Comparison of ENCODE assay signal across 2 cellular contexts in the genomic region with DNA sequence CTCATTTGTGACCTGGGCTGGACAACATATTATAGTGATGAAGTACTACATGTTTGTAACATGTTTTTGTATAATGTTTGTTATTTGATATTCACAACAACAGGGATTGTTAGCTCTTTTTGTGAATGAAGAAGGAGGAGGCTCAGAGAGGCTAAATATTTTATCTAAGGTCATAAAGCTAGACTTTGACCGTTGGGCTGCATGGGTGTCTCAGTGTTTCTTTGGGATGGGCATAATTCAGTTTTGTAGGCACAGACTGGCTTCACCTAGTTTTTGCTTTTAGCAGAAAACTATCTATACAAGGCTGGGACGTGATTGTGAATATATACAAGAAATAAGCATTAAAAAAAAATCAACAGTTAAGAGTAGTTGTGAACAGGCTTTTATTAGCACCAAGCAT.
TF ChIP-seq lines count a peak whose summit lies in the region.

No MANE protein-coding gene starts in this region.

TF ChIP-seq in liver, 16 proteins besides CTCF, POLR2A, EP300 and RAD21:
- TF ChIP-seq HNF4A (conservative IDR thresholded peaks at IDR 0.05), result peak; percentile 37 to 61
- TF ChIP-seq, protein P1, sequence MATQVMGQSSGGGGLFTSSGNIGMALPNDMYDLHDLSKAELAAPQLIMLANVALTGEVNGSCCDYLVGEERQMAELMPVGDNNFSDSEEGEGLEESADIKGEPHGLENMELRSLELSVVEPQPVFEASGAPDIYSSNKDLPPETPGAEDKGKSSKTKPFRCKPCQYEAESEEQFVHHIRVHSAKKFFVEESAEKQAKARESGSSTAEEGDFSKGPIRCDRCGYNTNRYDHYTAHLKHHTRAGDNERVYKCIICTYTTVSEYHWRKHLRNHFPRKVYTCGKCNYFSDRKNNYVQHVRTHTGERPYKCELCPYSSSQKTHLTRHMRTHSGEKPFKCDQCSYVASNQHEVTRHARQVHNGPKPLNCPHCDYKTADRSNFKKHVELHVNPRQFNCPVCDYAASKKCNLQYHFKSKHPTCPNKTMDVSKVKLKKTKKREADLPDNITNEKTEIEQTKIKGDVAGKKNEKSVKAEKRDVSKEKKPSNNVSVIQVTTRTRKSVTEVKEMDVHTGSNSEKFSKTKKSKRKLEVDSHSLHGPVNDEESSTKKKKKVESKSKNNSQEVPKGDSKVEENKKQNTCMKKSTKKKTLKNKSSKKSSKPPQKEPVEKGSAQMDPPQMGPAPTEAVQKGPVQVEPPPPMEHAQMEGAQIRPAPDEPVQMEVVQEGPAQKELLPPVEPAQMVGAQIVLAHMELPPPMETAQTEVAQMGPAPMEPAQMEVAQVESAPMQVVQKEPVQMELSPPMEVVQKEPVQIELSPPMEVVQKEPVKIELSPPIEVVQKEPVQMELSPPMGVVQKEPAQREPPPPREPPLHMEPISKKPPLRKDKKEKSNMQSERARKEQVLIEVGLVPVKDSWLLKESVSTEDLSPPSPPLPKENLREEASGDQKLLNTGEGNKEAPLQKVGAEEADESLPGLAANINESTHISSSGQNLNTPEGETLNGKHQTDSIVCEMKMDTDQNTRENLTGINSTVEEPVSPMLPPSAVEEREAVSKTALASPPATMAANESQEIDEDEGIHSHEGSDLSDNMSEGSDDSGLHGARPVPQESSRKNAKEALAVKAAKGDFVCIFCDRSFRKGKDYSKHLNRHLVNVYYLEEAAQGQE (IDR thresholded peaks at IDR 0.05), result no peak

TF ChIP-seq in HepG2, 621 proteins besides CTCF, POLR2A, EP300 and RAD21:
- no peak for TF ChIP-seq RAD51 (IDR thresholded peaks at IDR 0.05; ENCODE audit: borderline replicate concordance)
- no peak for TF ChIP-seq ZNF670 (CRISPR knock-in tag; IDR thresholded peaks at IDR 0.05; ENCODE audit: borderline replicate concordance)
- no peak for TF ChIP-seq ZNF510 (CRISPR knock-in tag; IDR thresholded peaks at IDR 0.05; ENCODE audit: low read depth)
- no peak for TF ChIP-seq ZNF354B (CRISPR knock-in tag; IDR thresholded peaks at IDR 0.05)
- TF ChIP-seq EZH2 (conservative IDR thresholded peaks at IDR 0.05; ENCODE audit: low read depth, low read length), result no peak
- no peak for TF ChIP-seq ZNF75D (CRISPR knock-in tag; IDR thresholded peaks at IDR 0.05; ENCODE audit: borderline replicate concordance)
- TF ChIP-seq, protein P2, sequence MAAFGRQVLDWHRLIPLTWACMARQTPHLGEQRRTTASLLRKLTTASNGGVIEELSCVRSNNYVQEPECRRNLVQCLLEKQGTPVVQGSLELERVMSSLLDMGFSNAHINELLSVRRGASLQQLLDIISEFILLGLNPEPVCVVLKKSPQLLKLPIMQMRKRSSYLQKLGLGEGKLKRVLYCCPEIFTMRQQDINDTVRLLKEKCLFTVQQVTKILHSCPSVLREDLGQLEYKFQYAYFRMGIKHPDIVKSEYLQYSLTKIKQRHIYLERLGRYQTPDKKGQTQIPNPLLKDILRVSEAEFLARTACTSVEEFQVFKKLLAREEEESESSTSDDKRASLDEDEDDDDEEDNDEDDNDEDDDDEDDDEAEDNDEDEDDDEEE (CRISPR knock-in tag; IDR thresholded peaks at IDR 0.05), result no peak
- no peak for TF ChIP-seq RBFOX2 (IDR thresholded peaks at IDR 0.05; ENCODE audit: low read depth, low read length)
- TF ChIP-seq ZNF460 (CRISPR knock-in tag; IDR thresholded peaks at IDR 0.05; ENCODE audit: borderline replicate concordance), result no peak
- no peak for TF ChIP-seq ZNF589 (CRISPR knock-in tag; conservative IDR thresholded peaks at IDR 0.05)
- no peak for TF ChIP-seq TCF12 (IDR thresholded peaks at IDR 0.05)
- no peak for TF ChIP-seq TCF12 (CRISPR knock-in tag; IDR thresholded peaks at IDR 0.05)
- TF ChIP-seq NR2F6 (IDR thresholded peaks at IDR 0.05), result no peak
- no peak for TF ChIP-seq NR2F6 (CRISPR knock-in tag; IDR thresholded peaks at IDR 0.05)
- TF ChIP-seq ZNF3 (CRISPR knock-in tag; IDR thresholded peaks at IDR 0.05), result no peak
- TF ChIP-seq, protein P3, sequence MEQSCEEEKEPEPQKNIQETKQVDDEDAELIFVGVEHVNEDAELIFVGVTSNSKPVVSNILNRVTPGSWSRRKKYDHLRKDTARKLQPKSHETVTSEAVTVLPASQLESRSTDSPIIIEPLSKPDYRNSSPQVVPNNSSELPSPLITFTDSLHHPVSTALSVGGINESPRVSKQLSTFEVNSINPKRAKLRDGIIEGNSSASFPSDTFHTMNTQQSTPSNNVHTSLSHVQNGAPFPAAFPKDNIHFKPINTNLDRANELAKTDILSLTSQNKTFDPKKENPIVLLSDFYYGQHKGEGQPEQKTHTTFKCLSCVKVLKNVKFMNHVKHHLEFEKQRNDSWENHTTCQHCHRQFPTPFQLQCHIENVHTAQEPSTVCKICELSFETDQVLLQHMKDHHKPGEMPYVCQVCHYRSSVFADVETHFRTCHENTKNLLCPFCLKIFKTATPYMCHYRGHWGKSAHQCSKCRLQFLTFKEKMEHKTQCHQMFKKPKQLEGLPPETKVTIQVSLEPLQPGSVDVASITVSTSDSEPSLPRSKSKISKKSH (CRISPR knock-in tag; IDR thresholded peaks at IDR 0.05; ENCODE audit: borderline replicate concordance), result no peak
- TF ChIP-seq, protein P4, sequence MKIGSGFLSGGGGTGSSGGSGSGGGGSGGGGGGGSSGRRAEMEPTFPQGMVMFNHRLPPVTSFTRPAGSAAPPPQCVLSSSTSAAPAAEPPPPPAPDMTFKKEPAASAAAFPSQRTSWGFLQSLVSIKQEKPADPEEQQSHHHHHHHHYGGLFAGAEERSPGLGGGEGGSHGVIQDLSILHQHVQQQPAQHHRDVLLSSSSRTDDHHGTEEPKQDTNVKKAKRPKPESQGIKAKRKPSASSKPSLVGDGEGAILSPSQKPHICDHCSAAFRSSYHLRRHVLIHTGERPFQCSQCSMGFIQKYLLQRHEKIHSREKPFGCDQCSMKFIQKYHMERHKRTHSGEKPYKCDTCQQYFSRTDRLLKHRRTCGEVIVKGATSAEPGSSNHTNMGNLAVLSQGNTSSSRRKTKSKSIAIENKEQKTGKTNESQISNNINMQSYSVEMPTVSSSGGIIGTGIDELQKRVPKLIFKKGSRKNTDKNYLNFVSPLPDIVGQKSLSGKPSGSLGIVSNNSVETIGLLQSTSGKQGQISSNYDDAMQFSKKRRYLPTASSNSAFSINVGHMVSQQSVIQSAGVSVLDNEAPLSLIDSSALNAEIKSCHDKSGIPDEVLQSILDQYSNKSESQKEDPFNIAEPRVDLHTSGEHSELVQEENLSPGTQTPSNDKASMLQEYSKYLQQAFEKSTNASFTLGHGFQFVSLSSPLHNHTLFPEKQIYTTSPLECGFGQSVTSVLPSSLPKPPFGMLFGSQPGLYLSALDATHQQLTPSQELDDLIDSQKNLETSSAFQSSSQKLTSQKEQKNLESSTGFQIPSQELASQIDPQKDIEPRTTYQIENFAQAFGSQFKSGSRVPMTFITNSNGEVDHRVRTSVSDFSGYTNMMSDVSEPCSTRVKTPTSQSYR (CRISPR knock-in tag; IDR thresholded peaks at IDR 0.05; ENCODE audit: borderline replicate concordance), result no peak
- no peak for TF ChIP-seq TARDBP (CRISPR knock-in tag; IDR thresholded peaks at IDR 0.05)
TF ChIP-seq in HepG2: peak in this region for 0.
